In genomic region chr3:134325722-134326121, GRCh38 we compare ENCODE assay signal across 12 cellular contexts. TPM values are rescaled to one million over a fixed set of nuclear protein-coding genes. Genes with fewer than 3 reads are reported as not detected.
DNase-seq lines count a peak whose midpoint lies in the region; ATAC-seq and TF ChIP-seq lines count a peak whose summit lies in the region.
"Had no signal": no experiment of that assay in that cellular context is flagged by ENCODE, and none has a peak within 500 bp of the region (broad histone marks: within the 10 kb centered on the region; RNA-seq: fewer than 3 reads in every experiment).

No MANE protein-coding gene starts in this region.

- no peak for TF ChIP-seq CTCF in RWPE2 (IDR thresholded peaks at IDR 0.05; ENCODE audit: poor library complexity, severe bottlenecking)
- no peak for TF ChIP-seq CTCF in tibial nerve (IDR thresholded peaks at IDR 0.05)
- no peak for TF ChIP-seq CTCF in Peyer's patch (IDR thresholded peaks at IDR 0.05)

- 90 to 92% methylated on average over 5 of the region's 5 CpGs for WGBS in mesodermal cell (ENCODE audit: insufficient coverage in 2 of 2), 2 experiments
- 82 to 89% methylated on average over 5 of the region's 5 CpGs for WGBS in tibial nerve, 2 donors

- H3K4me3 ChIP-seq in RWPE2 (ENCODE audit: severe bottlenecking) (no peak overlapping the region), mesodermal cell (ENCODE audit: extremely low read depth, insufficient read depth, low read length, poor library complexity, severe bottlenecking) (no peak overlapping the region), tibial nerve (no peak overlapping the region), Peyer's patch (no peak overlapping the region)

- H3K36me3 ChIP-seq in RWPE2 (ENCODE audit: low read depth) (no peaks in the 10 kb centered on the region), mesodermal cell (ENCODE audit: control insufficient read depth, insufficient read depth, low read length) (no peaks in the 10 kb centered on the region), tibial nerve (no peaks in the 10 kb centered on the region), Peyer's patch (no peaks in the 10 kb centered on the region)

- H3K27ac ChIP-seq in RWPE2 (ENCODE audit: poor library complexity, severe bottlenecking): peak overlapping the region; percentile 100
- H3K27ac ChIP-seq in mesodermal cell (ENCODE audit: low read depth, low read length, severe bottlenecking): peak overlapping the region; percentile 99
- H3K27ac ChIP-seq in tibial nerve: peak overlapping the region in 3 of 4 donors; percentile 50 to 81 (median 74)
- no peak overlapping the region for H3K27ac ChIP-seq in Peyer's patch

- TF ChIP-seq POLR2A in tibial nerve (IDR thresholded peaks at IDR 0.05) (no peak), Peyer's patch (IDR thresholded peaks at IDR 0.05) (no peak)

- peak; percentile 70 for DNase-seq in RWPE2 (ENCODE audit: low spot score)
- no peak for DNase-seq in tibial nerve (ENCODE audit: low spot score in 2 of 2)
- no peak for DNase-seq in Peyer's patch
- no peak for DNase-seq in amygdala (lab: John Stamatoyannopoulos, UW)
- no peak for DNase-seq in NCI-H2196 (lab: John Stamatoyannopoulos, UW; ENCODE audit: unreplicated experiment)
- DNase-seq: COR-L47, KG1, NCI-H2081 had no signal

- peak; percentile 8; the same call in 2 of the 3 replicates for ATAC-seq in RWPE2 (ENCODE audit: low read depth)
- peak; percentile 87 for ATAC-seq in esophagus mucosa

- no peak for TF ChIP-seq EP300 in tibial nerve (IDR thresholded peaks at IDR 0.05)

- H3K4me1 ChIP-seq in RWPE2 (ENCODE audit: insufficient read depth, poor library complexity, severe bottlenecking) (peaks cover 56% of the 10 kb centered on the region), mesodermal cell (ENCODE audit: control insufficient read depth, insufficient read depth, low read length, poor library complexity, severe bottlenecking) (peaks cover 51% of the 10 kb centered on the region), tibial nerve (peaks cover 0 to 54% (median 34%) of the 10 kb centered on the region in 4 donors), Peyer's patch (peaks cover 0 to 11% (median 0%) of the 10 kb centered on the region in 4 donors)

- H3K9me3 ChIP-seq in RWPE2 (ENCODE audit: severe bottlenecking) (no peaks in the 10 kb centered on the region), mesodermal cell (ENCODE audit: control insufficient read depth, low read length) (no peaks in the 10 kb centered on the region), tibial nerve (no peaks in the 10 kb centered on the region), Peyer's patch (no peaks in the 10 kb centered on the region)

- no peaks in the 10 kb centered on the region for H3K27me3 ChIP-seq in RWPE2 (ENCODE audit: insufficient read depth, poor library complexity, severe bottlenecking)
- no peaks in the 10 kb centered on the region for H3K27me3 ChIP-seq in tibial nerve
- no peaks in the 10 kb centered on the region for H3K27me3 ChIP-seq in Peyer's patch

RNA-seq across cellular contexts. Expression of gene AMOTL2, which starts 48.5 kb away (rescaled TPM):
- total RNA-seq in esophagus mucosa: 33.2 TPM
- 59.7 TPM for polyA plus RNA-seq in mesodermal cell (2013, experiment 1 of 2)
- polyA plus RNA-seq in mesodermal cell (2013, experiment 2 of 2): 50.8 TPM
- total RNA-seq in tibial nerve: 100 to 1,000 TPM; 216 to 337 (median 255) TPM
- 10 to 100 TPM; 20.3 to 72.8 (median 31.6) TPM for total RNA-seq in Peyer's patch
- total RNA-seq: activated CD8-positive, alpha-beta memory T cell treated with anti-CD3 and anti-CD28 coated beads for 36 hours; OCI-LY7 had no signal

Comparison
In these comparisons a context has a peak if more than half of its experiments do, and no peak if none do; other contexts are left out.
1. H3K27ac ChIP-seq: peak in RWPE2 (single experiment), mesodermal cell (single experiment) and tibial nerve (3 of 4); none in Peyer's patch (0 of 4).